Comparison of ENCODE assay signal across 27 cellular contexts in genomic region chr21:45202344-45202743, GRCh38.
"Had no signal": no experiment of that assay in that cellular context is flagged by ENCODE, and none has a peak within 500 bp of the region (broad histone marks: within the 10 kb centered on the region; RNA-seq: fewer than 3 reads in every experiment).

No MANE protein-coding gene starts in this region.

- H2AFZ ChIP-seq: hepatocyte had no signal

- FAIRE-seq: endothelial cell of umbilical vein, kidney had no signal

- DNase-seq: colonic mucosa; effector CD8-positive, alpha-beta T cell; foreskin keratinocyte; kidney; left lung; mesendoderm; midbrain; naive thymus-derived CD8-positive, alpha-beta T cell; nephron progenitor cell; stimulated activated CD4-positive, alpha-beta T cell treated with anti-CD3 and anti-CD28 coated beads, Interleukin-2, amount 100 ng/mL, for 24 hours; stimulated activated CD4-positive, alpha-beta T cell treated with anti-CD3 and anti-CD28 coated beads, Interleukin-4, amount 100 ng/mL, for 24 hours; uterus had no signal

- H3K9me3 Mint-ChIP-seq: dendritic cell treated with granulocyte-macrophage colony-stimulating factor and Interleukin-4, amounts not matched to agents 40 ng/mL and 50 ng/mL, for 4 days; naive thymus-derived CD8-positive, alpha-beta T cell; nephron progenitor cell; stimulated activated memory B cell treated with anti-CD40 and anti-IgM and Interleukin-4, amounts not matched to agents 10 μg/mL and 1 μg/mL and 100 μg/mL, for 72 hours; stimulated activated naive CD8-positive, alpha-beta T cell treated with anti-CD3 and anti-CD28 coated beads, Interleukin-15, Interleukin-2, amounts not matched to agents 100 ng/mL and 50 ng/mL, for 24 hours had no signal

- H3K4me2 ChIP-seq: hepatocyte, smooth muscle cell had no signal

- H3K4me3 ChIP-seq: colonic mucosa, esophagus muscularis mucosa, gastroesophageal sphincter, heart left ventricle, hepatocyte, left lung, prostate gland, right atrium auricular region, smooth muscle cell, thoracic aorta, tibial nerve, upper lobe of left lung, uterus had no signal

- H3K79me2 ChIP-seq: hepatocyte had no signal

- H3K27me3 Mint-ChIP-seq: naive thymus-derived CD8-positive, alpha-beta T cell; stimulated activated memory B cell treated with anti-CD40 and anti-IgM and Interleukin-4, amounts not matched to agents 10 μg/mL and 1 μg/mL and 100 μg/mL, for 72 hours; stimulated activated naive CD8-positive, alpha-beta T cell treated with anti-CD3 and anti-CD28 coated beads, Interleukin-15, Interleukin-2, amounts not matched to agents 100 ng/mL and 50 ng/mL, for 24 hours had no signal

- H3K9me3 ChIP-seq: colonic mucosa, esophagus muscularis mucosa, gastroesophageal sphincter, heart left ventricle, left lung, prostate gland, right atrium auricular region, thoracic aorta, tibial nerve, upper lobe of left lung, uterus had no signal

- H3K27ac Mint-ChIP-seq: dendritic cell treated with granulocyte-macrophage colony-stimulating factor and Interleukin-4, amounts not matched to agents 40 ng/mL and 50 ng/mL, for 4 days; nephron progenitor cell; stimulated activated memory B cell treated with anti-CD40 and anti-IgM and Interleukin-4, amounts not matched to agents 10 μg/mL and 1 μg/mL and 100 μg/mL, for 72 hours; stimulated activated naive CD8-positive, alpha-beta T cell treated with anti-CD3 and anti-CD28 coated beads, Interleukin-15, Interleukin-2, amounts not matched to agents 100 ng/mL and 50 ng/mL, for 24 hours had no signal

- H3K27me3 ChIP-seq: colonic mucosa, esophagus muscularis mucosa, foreskin keratinocyte, gastroesophageal sphincter, heart left ventricle, hepatocyte, left lung, right atrium auricular region, tibial nerve, upper lobe of left lung, uterus had no signal

- H3K4me3 Mint-ChIP-seq: dendritic cell treated with granulocyte-macrophage colony-stimulating factor and Interleukin-4, amounts not matched to agents 40 ng/mL and 50 ng/mL, for 4 days; nephron progenitor cell; stimulated activated memory B cell treated with anti-CD40 and anti-IgM and Interleukin-4, amounts not matched to agents 10 μg/mL and 1 μg/mL and 100 μg/mL, for 72 hours; stimulated activated naive CD8-positive, alpha-beta T cell treated with anti-CD3 and anti-CD28 coated beads, Interleukin-15, Interleukin-2, amounts not matched to agents 100 ng/mL and 50 ng/mL, for 24 hours had no signal

- H3K27ac ChIP-seq: colonic mucosa, esophagus muscularis mucosa, foreskin keratinocyte, gastroesophageal sphincter, heart left ventricle, hepatocyte, left lung, prostate gland, right atrium auricular region, thoracic aorta, tibial nerve, upper lobe of left lung, uterus had no signal

- ATAC-seq: foreskin keratinocyte; left lung; naive thymus-derived CD8-positive, alpha-beta T cell; sciatic nerve; stimulated activated memory B cell treated with anti-CD40 and anti-IgM and Interleukin-4, amounts not matched to agents 10 μg/mL and 1 μg/mL and 100 μg/mL, for 72 hours had no signal

- H3K36me3 ChIP-seq: colonic mucosa, prostate gland, uterus had no signal

- H3K4me1 ChIP-seq: colonic mucosa, esophagus muscularis mucosa, foreskin keratinocyte, gastroesophageal sphincter, left lung, prostate gland, right atrium auricular region, tibial nerve, uterus had no signal
